26 cellular contexts compared by ENCODE assay signal in genomic region chr1:158122823-158123390, GRCh38. TPM values are rescaled to one million over a fixed set of nuclear protein-coding genes. Genes with fewer than 3 reads are reported as not detected.
"Had no signal": no experiment of that assay in that cellular context is flagged by ENCODE, and none has a peak within 500 bp of the region (broad histone marks: within the 10 kb centered on the region; RNA-seq: fewer than 3 reads in every experiment).

No MANE protein-coding gene starts in this region.

- H3K36me3 ChIP-seq: gastrocnemius medialis, heart left ventricle, right atrium auricular region, tibial artery had no signal

- H3K9me3 ChIP-seq: gastrocnemius medialis, heart left ventricle, right atrium auricular region, tibial artery had no signal

- H3K27me3 ChIP-seq: hepatocyte, right atrium auricular region had no signal

- H3K4me2 ChIP-seq: hepatocyte, smooth muscle cell had no signal

- H2AFZ ChIP-seq: hepatocyte, parathyroid adenoma had no signal

- ATAC-seq: gastrocnemius medialis; heart left ventricle; left colon; natural killer cell treated with Interleukin-12 subunit alpha and Interleukin-12 subunit beta and Interleukin-15 and Interleukin-18, amount 100 ng/mL, for 72 hours; sciatic nerve; stimulated activated naive CD8-positive, alpha-beta T cell treated with anti-CD3 and anti-CD28 coated beads, Interleukin-15, amount 100 ng/mL, for 72 hours had no signal

- H3K27ac Mint-ChIP-seq: natural killer cell treated with Interleukin-12 subunit alpha and Interleukin-12 subunit beta and Interleukin-15 and Interleukin-18, amount 100 ng/mL, for 72 hours; progenitor cell of endocrine pancreas; stimulated activated naive CD8-positive, alpha-beta T cell treated with anti-CD3 and anti-CD28 coated beads, Interleukin-15, amount 100 ng/mL, for 72 hours; type B pancreatic cell had no signal

- H3K4me3 ChIP-seq: gastrocnemius medialis, heart left ventricle, hepatocyte, lung, right atrium auricular region, smooth muscle cell, tibial artery had no signal

- H3K9ac ChIP-seq: parathyroid adenoma had no signal

- H3K27ac ChIP-seq: gastrocnemius medialis, heart left ventricle, hepatocyte, parathyroid adenoma, right atrium auricular region, tibial artery had no signal

- FAIRE-seq: kidney had no signal

- H3K36me3 Mint-ChIP-seq: natural killer cell treated with Interleukin-12 subunit alpha and Interleukin-12 subunit beta and Interleukin-15 and Interleukin-18, amount 100 ng/mL, for 72 hours; type B pancreatic cell had no signal

- H3K4me1 ChIP-seq: gastrocnemius medialis, parathyroid adenoma had no signal

- DNase-seq: cortex of kidney; effector CD4-positive, alpha-beta T cell; foreskin fibroblast; gastrocnemius medialis; heart left ventricle; kidney; left colon; stimulated activated CD4-positive, alpha-beta T cell treated with anti-CD3 and anti-CD28 coated beads, Interleukin-12 subunit alpha, Interleukin-12 subunit beta, amount 100 ng/mL, for 4 hours; stimulated activated CD4-positive, alpha-beta T cell treated with anti-CD3 and anti-CD28 coated beads, Interleukin-1b, Interleukin-23, amount 100 ng/mL, for 48 hours; stimulated activated CD4-positive, alpha-beta T cell treated with anti-CD3 and anti-CD28 coated beads, Interleukin-4, amount 100 ng/mL, for 1 hour; stimulated activated CD8-positive, alpha-beta memory T cell treated with anti-CD3 and anti-CD28 coated beads, Interleukin-4, amount 100 ng/mL, for 48 hours; stimulated activated naive CD4-positive, alpha-beta T cell; stimulated activated naive CD8-positive, alpha-beta T cell treated with anti-CD3 and anti-CD28 coated beads, Interleukin-15, amount 100 ng/mL, for 72 hours; tibial artery had no signal

- H3K4me3 Mint-ChIP-seq: natural killer cell treated with Interleukin-12 subunit alpha and Interleukin-12 subunit beta and Interleukin-15 and Interleukin-18, amount 100 ng/mL, for 72 hours; neural crest cell; stimulated activated naive CD8-positive, alpha-beta T cell treated with anti-CD3 and anti-CD28 coated beads, Interleukin-15, amount 100 ng/mL, for 72 hours; type B pancreatic cell had no signal

- H3K79me2 ChIP-seq: hepatocyte, parathyroid adenoma had no signal

- H3K9me3 Mint-ChIP-seq: natural killer cell treated with Interleukin-12 subunit alpha and Interleukin-12 subunit beta and Interleukin-15 and Interleukin-18, amount 100 ng/mL, for 72 hours; neural crest cell; stimulated activated naive CD8-positive, alpha-beta T cell treated with anti-CD3 and anti-CD28 coated beads, Interleukin-15, amount 100 ng/mL, for 72 hours; type B pancreatic cell had no signal

RNA-seq across cellular contexts. Expression of gene CD1D, which starts 57.8 kb away (rescaled TPM):
- total RNA-seq: dermis microvascular lymphatic vessel endothelial cell; natural killer cell treated with Interleukin-12 subunit alpha and Interleukin-12 subunit beta and Interleukin-15 and Interleukin-18, amount 100 ng/mL, for 72 hours; neural crest cell; osteoblast; progenitor cell of endocrine pancreas had no signal
